9 cellular contexts compared by ENCODE assay signal in the genomic region with DNA sequence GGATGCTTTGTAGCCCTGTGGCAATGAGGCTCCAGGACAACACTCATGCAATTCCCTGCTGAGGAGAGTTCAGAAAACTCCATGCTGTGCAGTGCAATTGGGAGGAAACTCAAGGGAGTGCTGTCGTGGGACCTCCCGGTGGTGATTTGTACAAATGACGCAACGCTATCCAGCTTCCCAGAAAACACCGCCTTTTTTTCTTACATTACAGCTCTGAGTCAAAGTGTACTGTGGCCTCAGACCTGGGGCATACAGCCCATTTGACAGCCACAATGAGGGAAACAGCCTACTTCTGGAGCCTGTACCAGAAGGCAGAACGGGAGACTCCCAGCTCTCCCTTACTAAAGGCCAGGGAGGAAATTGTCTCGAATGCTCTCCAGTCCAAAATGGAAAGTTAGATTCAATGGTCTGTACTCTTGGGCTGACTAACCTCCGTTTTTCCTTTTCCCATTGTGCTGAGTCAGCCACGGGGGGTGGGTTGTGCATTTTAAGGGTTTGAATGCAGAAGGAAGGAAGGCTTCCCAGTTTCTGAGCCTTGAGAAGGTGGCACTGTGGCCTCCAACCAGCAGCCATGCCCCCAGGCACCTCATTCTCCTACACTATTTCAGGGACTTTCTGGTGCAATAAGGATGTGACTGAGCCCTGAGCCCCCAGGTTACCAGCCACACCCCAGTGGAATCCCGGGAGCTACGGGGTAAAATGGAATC. TPM values are rescaled to one million over a fixed set of nuclear protein-coding genes. Genes with fewer than 3 reads are reported as not detected.
DNase-seq lines count a peak whose midpoint lies in the region; ATAC-seq and TF ChIP-seq lines count a peak whose summit lies in the region.
"Had no signal": no experiment of that assay in that cellular context is flagged by ENCODE, and none has a peak within 500 bp of the region (broad histone marks: within the 10 kb centered on the region; RNA-seq: fewer than 3 reads in every experiment).

No MANE protein-coding gene starts in this region.

- peaks cover 38% of the 10 kb centered on the region for H3K4me1 ChIP-seq in lower lobe of right lung
- peaks cover 3 to 8% of the 10 kb centered on the region in 2 donors for H3K4me1 ChIP-seq in uterus

- no peaks in the 10 kb centered on the region for H3K36me3 ChIP-seq in lower lobe of right lung
- no peaks in the 10 kb centered on the region for H3K36me3 ChIP-seq in uterus

- H3K4me3 ChIP-seq in NB4 (ENCODE audit: low read depth, low read length) (no peak overlapping the region), cardiac fibroblast (replicated peaks in 1 of 2; ENCODE audit: low read depth in 2 of 2, low read length in 2 of 2) (no peak overlapping the region), lower lobe of right lung (no peak overlapping the region), uterus (no peak overlapping the region)
- H3K4me3 ChIP-seq: GM12878 had no signal

- no peaks in the 10 kb centered on the region for H3K27me3 ChIP-seq in lower lobe of right lung (ENCODE audit: low read depth)
- H3K27me3 ChIP-seq in uterus = no peaks in the 10 kb centered on the region

- no peak for TF ChIP-seq CTCF in NB4 (IDR thresholded peaks at IDR 0.05; ENCODE audit: low read depth, low read length)
- TF ChIP-seq CTCF in cardiac fibroblast (IDR thresholded peaks at IDR 0.05; ENCODE audit: low read depth, low read length) = no peak
- TF ChIP-seq CTCF in lower lobe of right lung (IDR thresholded peaks at IDR 0.05) = no peak
- no peak for TF ChIP-seq CTCF in uterus (IDR thresholded peaks at IDR 0.05)

- DNase-seq in NB4 (ENCODE audit: low read depth) (peak; percentile 69), cardiac fibroblast (ENCODE audit: low read depth in 2 of 2) (peak; percentile 88 to 94), lower lobe of right lung (no peak), uterus (peak; percentile 63 to 85), cerebellar cortex (ENCODE audit: low spot score) (no peak)
- no peak for DNase-seq in activated CD8-positive, alpha-beta memory T cell treated with anti-CD3 and anti-CD28 coated beads for 24 hours
- DNase-seq: effector memory CD8-positive, alpha-beta T cell had no signal

- no peak for TF ChIP-seq POLR2A in NB4 (IDR thresholded peaks at IDR 0.05; ENCODE audit: extremely low read depth, insufficient read length)
- peak in 1 of 2 donors; percentile 16 for TF ChIP-seq POLR2A in uterus (IDR thresholded peaks at IDR 0.05)

- H3K9me3 ChIP-seq in lower lobe of right lung (no peaks in the 10 kb centered on the region), uterus (no peaks in the 10 kb centered on the region)

- peak overlapping the region; percentile 26 for H3K27ac ChIP-seq in lower lobe of right lung
- peak overlapping the region; percentile 69 to 78 for H3K27ac ChIP-seq in uterus

- ATAC-seq in lower lobe of right lung (peak; percentile 70 to 71), GM21529 (IDR thresholded peaks at IDR 0.05; ENCODE audit: unreplicated experiment) (no peak)
- ATAC-seq: effector memory CD8-positive, alpha-beta T cell; GM12878 had no signal

- intact Hi-C loops in lower lobe of right lung (cut with DNase I) (no loop called here), uterus (cut with DNase I; ENCODE audit: low total_unique reads) (no loop called here)

RNA-seq across cellular contexts. Expression of gene CYP1B1, which starts 16.4 kb away (rescaled TPM):
- total RNA-seq in lower lobe of right lung = 67.0 TPM
- total RNA-seq in uterus = 100 to 1,000 TPM in 1 of 4 donors, 10 to 100 TPM in 3; 42.8 to 118 (median 54.5) TPM

Comparison
In these comparisons a context has a peak if more than half of its experiments do, and no peak if none do; other contexts are left out.
1. DNase-seq: peak in NB4 (single experiment), cardiac fibroblast (2 of 2) and uterus (2 of 2); none in lower lobe of right lung (single experiment), activated CD8-positive, alpha-beta memory T cell treated with anti-CD3 and anti-CD28 coated beads for 24 hours (single experiment) and cerebellar cortex (single experiment).